8 cellular contexts compared by ENCODE assay signal in the genomic region with DNA sequence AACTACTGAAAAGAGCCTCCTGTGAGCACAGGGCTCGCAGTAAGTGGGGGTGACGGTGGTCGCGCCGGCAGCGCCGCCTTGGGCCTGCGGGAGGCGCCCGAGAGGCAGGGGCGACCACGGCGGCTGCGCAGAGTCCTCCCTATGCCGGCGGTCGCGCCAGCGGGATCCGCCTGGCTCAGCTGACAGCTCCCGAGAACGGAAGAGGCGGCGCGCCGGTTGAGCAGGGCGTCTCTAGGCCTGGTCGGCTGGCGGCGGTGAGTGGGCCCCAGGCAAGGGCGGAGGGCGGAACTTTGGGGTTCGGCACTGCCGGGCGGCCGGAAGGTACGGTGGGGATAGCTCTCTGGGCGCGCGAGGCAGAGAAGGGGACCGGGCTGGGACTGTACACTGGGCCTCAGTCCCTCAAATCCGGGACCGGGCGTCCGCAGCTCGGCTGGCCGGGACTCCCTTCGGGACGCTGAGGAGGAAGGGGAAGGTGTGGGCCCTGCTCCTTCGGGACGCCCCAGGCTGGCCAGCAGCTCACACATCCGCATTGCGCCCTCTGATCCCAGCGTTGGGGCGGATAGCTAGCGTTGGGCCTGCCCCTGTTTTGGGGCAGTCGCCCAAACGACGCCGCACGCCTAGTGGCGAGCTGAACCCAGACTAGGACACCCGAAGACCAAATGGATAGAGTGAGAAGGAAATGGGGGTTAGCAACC. TPM values are rescaled to one million over a fixed set of nuclear protein-coding genes. Genes with fewer than 3 reads are reported as not detected.
DNase-seq lines count a peak whose midpoint lies in the region; ATAC-seq and TF ChIP-seq lines count a peak whose summit lies in the region.

A gene with protein sequence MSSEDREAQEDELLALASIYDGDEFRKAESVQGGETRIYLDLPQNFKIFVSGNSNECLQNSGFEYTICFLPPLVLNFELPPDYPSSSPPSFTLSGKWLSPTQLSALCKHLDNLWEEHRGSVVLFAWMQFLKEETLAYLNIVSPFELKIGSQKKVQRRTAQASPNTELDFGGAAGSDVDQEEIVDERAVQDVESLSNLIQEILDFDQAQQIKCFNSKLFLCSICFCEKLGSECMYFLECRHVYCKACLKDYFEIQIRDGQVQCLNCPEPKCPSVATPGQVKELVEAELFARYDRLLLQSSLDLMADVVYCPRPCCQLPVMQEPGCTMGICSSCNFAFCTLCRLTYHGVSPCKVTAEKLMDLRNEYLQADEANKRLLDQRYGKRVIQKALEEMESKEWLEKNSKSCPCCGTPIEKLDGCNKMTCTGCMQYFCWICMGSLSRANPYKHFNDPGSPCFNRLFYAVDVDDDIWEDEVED (plus strand): TSS at position 192 of the 695 bp plus-strand sequence. CDS start 4,484 bp downstream, outside the sequence.

- peak within 1 kb of the TSS; percentile 91 to 93 for H3K4me3 Mint-ChIP-seq in effector memory CD8-positive, alpha-beta T cell

- peak within 1 kb of the TSS; percentile 54 for H3K4me3 ChIP-seq in HL-60 (replicated peaks; ENCODE audit: insufficient read depth, low read length)

- ATAC-seq in GM19455 (IDR thresholded peaks at IDR 0.05; ENCODE audit: unreplicated experiment), result peak; percentile 92
- ATAC-seq in effector memory CD8-positive, alpha-beta T cell (replicated peaks), result peak; percentile 95

- no peaks in the 10 kb centered on the region for H3K27me3 ChIP-seq in HL-60 (ENCODE audit: insufficient read depth, poor library complexity, severe bottlenecking)

- CTCF ChIA-PET in activated CD8-positive, alpha-beta memory T cell treated with anti-CD3 and anti-CD28 coated beads for 36 hours (lab: Charles Lee), result interaction anchor here (0.6 to 3.6 kb wide), 15 partner anchors 8 to 305 kb away, joined by 3 to 34 read pairs (median 4); a partner anchor contains a TSS

- peak within 1 kb of the TSS; percentile 93 for H3K27ac ChIP-seq in HL-60 (replicated peaks)

- H3K9me3 Mint-ChIP-seq in effector memory CD8-positive, alpha-beta T cell, result no peaks in the 10 kb centered on the region

- POLR2A ChIA-PET in activated CD8-positive, alpha-beta memory T cell treated with anti-CD3 and anti-CD28 coated beads for 36 hours (lab: Charles Lee), result interaction anchor here (0.6 to 1.9 kb wide), 11 partner anchors 8 to 332 kb away, joined by 3 to 17 read pairs (median 4); a partner anchor contains a TSS

- peak within 1 kb of the TSS; percentile 98 to 99 for H3K27ac Mint-ChIP-seq in effector memory CD8-positive, alpha-beta T cell

- H3K36me3 Mint-ChIP-seq in effector memory CD8-positive, alpha-beta T cell (ENCODE audit: insufficient read depth), result peaks cover 25% of the 10 kb centered on the region

- no peaks in the 10 kb centered on the region for H3K27me3 Mint-ChIP-seq in effector memory CD8-positive, alpha-beta T cell

- H3K4me1 Mint-ChIP-seq in effector memory CD8-positive, alpha-beta T cell (ENCODE audit: low read depth in 2 of 2), result peaks cover 15 to 29% of the 10 kb centered on the region in 2 donors

- DNase-seq in COLO829 (ENCODE audit: low spot score), result peak; percentile 71
- peak; percentile 80 to 97 for DNase-seq in HL-60 (ENCODE audit: low read depth in 1 of 2, low spot score in 1 of 2)
- peak; percentile 93 for DNase-seq in NK-92 treated with Interleukin-12 subunit alpha and Interleukin-12 subunit beta, amount 100 ng/mL, for 24 hours (lab: John Stamatoyannopoulos, UW)
- DNase-seq in effector memory CD8-positive, alpha-beta T cell, result peak; percentile 92 to 94 (median 92)
- DNase-seq in mesenteric fat pad (ENCODE audit: low spot score), result peak; percentile 98
- peak; percentile 86 for DNase-seq in stimulated activated CD8-positive, alpha-beta memory T cell treated with anti-CD3 and anti-CD28 coated beads, Interleukin-15, amount 100 ng/mL, for 24 hours (ENCODE audit: low read depth)

- TF ChIP-seq CTCF in HL-60 (IDR thresholded peaks at IDR 0.05; ENCODE audit: insufficient read depth, low read length), result peak; percentile 89

RNA-seq across cellular contexts. Expression of the gene that starts here (rescaled TPM):
- total RNA-seq in activated CD8-positive, alpha-beta memory T cell treated with anti-CD3 and anti-CD28 coated beads for 36 hours, result 10 to 100 TPM; 45.9 to 47.8 TPM
- total RNA-seq in mesenteric fat pad, result 79.4 TPM

Comparison
In these comparisons a context has a peak if more than half of its experiments do, and no peak if none do; other contexts are left out.
1. Peak in every context shown above with its lines: DNase-seq, ATAC-seq, H3K4me3 ChIP-seq and H3K27ac ChIP-seq.